In the genomic region with DNA sequence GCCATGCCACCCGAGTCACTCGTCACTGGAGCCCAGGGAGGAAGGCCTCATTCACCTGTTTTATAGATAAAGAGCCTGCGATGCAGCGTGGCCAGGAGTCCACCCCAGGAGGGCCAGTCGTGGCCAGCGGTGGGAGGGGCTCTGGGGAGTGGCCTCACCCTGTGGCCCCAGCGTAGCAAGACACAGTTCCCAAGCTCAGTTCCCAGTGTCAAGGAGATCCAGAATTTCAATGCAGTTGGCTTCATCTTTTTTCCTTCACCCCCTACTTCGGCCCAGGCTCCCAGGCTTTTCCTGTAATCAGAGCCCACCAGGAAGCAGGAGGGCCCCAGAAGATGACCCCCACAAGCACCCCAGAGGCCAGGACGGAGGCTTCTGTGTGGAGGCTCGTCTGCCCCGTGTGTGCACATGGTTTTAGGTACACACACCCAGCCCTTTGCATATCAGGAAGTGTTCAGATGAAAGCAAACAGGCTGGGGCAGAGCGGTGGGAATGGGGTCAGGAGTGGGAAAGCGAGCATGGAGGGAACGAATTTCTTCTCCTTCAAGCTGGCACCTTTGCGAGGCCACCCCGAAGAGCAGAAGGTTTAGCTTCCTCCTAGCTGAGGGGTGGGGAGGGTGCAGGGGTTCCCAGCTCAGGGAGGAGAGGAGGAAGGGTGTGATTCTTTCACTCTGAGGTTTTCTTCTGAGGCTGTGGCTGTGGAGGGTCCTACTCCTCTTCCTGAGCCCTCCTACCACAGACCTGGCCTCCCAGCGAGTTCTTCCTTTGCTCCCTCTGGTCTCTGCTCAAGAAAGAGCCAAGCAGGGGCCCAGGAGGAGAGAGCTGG, we compare ENCODE assay signal across 12 cellular contexts.
DNase-seq lines count a peak whose midpoint lies in the region; ATAC-seq and TF ChIP-seq lines count a peak whose summit lies in the region.
"Had no signal": no experiment of that assay in that cellular context is flagged by ENCODE, and none has a peak within 500 bp of the region (broad histone marks: within the 10 kb centered on the region; RNA-seq: fewer than 3 reads in every experiment).

No MANE protein-coding gene starts in this region.

- H3K27me3 Mint-ChIP-seq in CD8-positive, alpha-beta memory T cell = no peaks in the 10 kb centered on the region

- no peaks in the 10 kb centered on the region for H3K27me3 ChIP-seq in CD8-positive, alpha-beta memory T cell (ENCODE audit: insufficient read depth, low read length, poor library complexity, severe bottlenecking)
- H3K27me3 ChIP-seq in left ventricle myocardium inferior (ENCODE audit: low read depth) (no peaks in the 10 kb centered on the region), psoas muscle (ENCODE audit: insufficient read depth in 3 of 3, low read length in 2 of 3) (no peaks in the 10 kb centered on the region)
- H3K27me3 ChIP-seq: thyroid gland had no signal

- H3K4me3 ChIP-seq in CD8-positive, alpha-beta memory T cell (ENCODE audit: low read length) = no peak overlapping the region
- H3K4me3 ChIP-seq in left ventricle myocardium inferior (no peak overlapping the region), psoas muscle (no peak overlapping the region)
- H3K4me3 ChIP-seq: thyroid gland had no signal

- intact Hi-C loops in left ventricle myocardium inferior (cut with micrococcal nuclease) = no loop called here
- intact Hi-C loops in psoas muscle (cut with DNase I) = no loop called here

- TF ChIP-seq CTCF in left ventricle myocardium inferior (IDR thresholded peaks at IDR 0.05; ENCODE audit: borderline replicate concordance) (no peak), psoas muscle (IDR thresholded peaks at IDR 0.05) (no peak)

- DNase-seq in CD8-positive, alpha-beta memory T cell = no peak
- DNase-seq in NCI-H526 treated with DMSO at 0.1 percent for 48 hours (lab: John Stamatoyannopoulos, UW) = peak; percentile 8
- DNase-seq in left ventricle myocardium inferior = no peak
- no peak for DNase-seq in psoas muscle
- DNase-seq in NCI-H1048 (lab: John Stamatoyannopoulos, UW) = no peak
- no peak for DNase-seq in mesenteric fat pad (ENCODE audit: low spot score)
- DNase-seq in cortex of kidney (lab: John Stamatoyannopoulos, UW) = no peak
- DNase-seq: activated CD4-positive, alpha-beta T cell treated with anti-CD3 and anti-CD28 coated beads for 48 hours; DMS 273 treated with DMSO at 0.1 percent for 48 hours; NCI-H510A treated with DMSO at 0.1 percent for 48 hours; SIG-M5; thyroid gland had no signal

- 77 to 78% (median 77%) methylated on average over 17 of the region's 17 CpGs for WGBS in psoas muscle, 3 donors

- peaks cover 13% of the 10 kb centered on the region for H3K4me1 ChIP-seq in CD8-positive, alpha-beta memory T cell (ENCODE audit: insufficient read depth, low read length)
- H3K4me1 ChIP-seq in left ventricle myocardium inferior (peaks cover 65% of the 10 kb centered on the region), psoas muscle (peaks cover 13% of the 10 kb centered on the region)
- H3K4me1 ChIP-seq: thyroid gland had no signal

- no peak overlapping the region for H3K27ac ChIP-seq in CD8-positive, alpha-beta memory T cell (ENCODE audit: low read depth, low read length)
- peak overlapping the region; percentile 90 for H3K27ac ChIP-seq in left ventricle myocardium inferior (replicated peaks)
- peak overlapping the region; percentile 41 for H3K27ac ChIP-seq in psoas muscle
- H3K27ac ChIP-seq: thyroid gland had no signal

- H3K4me3 Mint-ChIP-seq in CD8-positive, alpha-beta memory T cell = peak overlapping the region in 2 of 7 donors; percentile 16 to 35

- H3K9me3 Mint-ChIP-seq in CD8-positive, alpha-beta memory T cell = no peaks in the 10 kb centered on the region

- no peaks in the 10 kb centered on the region for H3K9me3 ChIP-seq in CD8-positive, alpha-beta memory T cell (ENCODE audit: low read length)
- no peaks in the 10 kb centered on the region for H3K9me3 ChIP-seq in left ventricle myocardium inferior (replicated peaks)
- H3K9me3 ChIP-seq in psoas muscle = no peaks in the 10 kb centered on the region
- H3K9me3 ChIP-seq: thyroid gland had no signal

- peaks cover 31 to 45% (median 39%) of the 10 kb centered on the region in 3 donors for H3K4me1 Mint-ChIP-seq in CD8-positive, alpha-beta memory T cell

- ATAC-seq in psoas muscle = peak in 1 of 4 donors; percentile 5

- peak overlapping the region in 5 of 8 donors; percentile 17 to 93 (median 51) for H3K27ac Mint-ChIP-seq in CD8-positive, alpha-beta memory T cell

- H3K36me3 ChIP-seq in CD8-positive, alpha-beta memory T cell (ENCODE audit: insufficient read depth, low read length) = peaks cover 7% of the 10 kb centered on the region
- H3K36me3 ChIP-seq in left ventricle myocardium inferior (peaks cover 51% of the 10 kb centered on the region), psoas muscle (ENCODE audit: insufficient read depth in 1 of 2, low read depth in 1 of 2) (peaks cover 0 to 17% of the 10 kb centered on the region in 2 donors)
- H3K36me3 ChIP-seq: thyroid gland had no signal

- POLR2A ChIA-PET in CD8-positive, alpha-beta memory T cell (lab: Charles Lee) = no interaction called here

- peaks cover 8 to 65% (median 16%) of the 10 kb centered on the region in 3 donors for H3K36me3 Mint-ChIP-seq in CD8-positive, alpha-beta memory T cell

- CTCF ChIA-PET in CD8-positive, alpha-beta memory T cell (lab: Charles Lee) = no interaction called here
